ENCODE assay signal across 1 cellular context in genomic region chr1:116764466-116764896, GRCh38.
TF ChIP-seq lines count a peak whose summit lies in the region.

No MANE protein-coding gene starts in this region.

TF ChIP-seq in GM12878, 131 proteins besides CTCF, POLR2A, EP300 and RAD21 (continued from another document and continues in another):
- TF ChIP-seq, protein P1, sequence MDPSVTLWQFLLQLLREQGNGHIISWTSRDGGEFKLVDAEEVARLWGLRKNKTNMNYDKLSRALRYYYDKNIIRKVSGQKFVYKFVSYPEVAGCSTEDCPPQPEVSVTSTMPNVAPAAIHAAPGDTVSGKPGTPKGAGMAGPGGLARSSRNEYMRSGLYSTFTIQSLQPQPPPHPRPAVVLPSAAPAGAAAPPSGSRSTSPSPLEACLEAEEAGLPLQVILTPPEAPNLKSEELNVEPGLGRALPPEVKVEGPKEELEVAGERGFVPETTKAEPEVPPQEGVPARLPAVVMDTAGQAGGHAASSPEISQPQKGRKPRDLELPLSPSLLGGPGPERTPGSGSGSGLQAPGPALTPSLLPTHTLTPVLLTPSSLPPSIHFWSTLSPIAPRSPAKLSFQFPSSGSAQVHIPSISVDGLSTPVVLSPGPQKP (IDR thresholded peaks at IDR 0.05; ENCODE audit: low read depth, low read length), result no peak
- TF ChIP-seq HDAC6 (IDR thresholded peaks at IDR 0.05; ENCODE audit: unreplicated experiment), result no peak
- no peak for TF ChIP-seq JUND (IDR thresholded peaks at IDR 0.05; ENCODE audit: low read depth, low read length)
- TF ChIP-seq TARDBP (IDR thresholded peaks at IDR 0.05; ENCODE audit: borderline replicate concordance), result no peak
- TF ChIP-seq RBBP5 (conservative IDR thresholded peaks at IDR 0.05), result no peak
- TF ChIP-seq SMAD5 (IDR thresholded peaks at IDR 0.05; ENCODE audit: low read depth), result no peak
- no peak for TF ChIP-seq MEF2A (IDR thresholded peaks at IDR 0.05; ENCODE audit: insufficient read depth, low read depth, low read length)
- peak; percentile 52 for TF ChIP-seq NR2F1 (conservative IDR thresholded peaks at IDR 0.05)
- TF ChIP-seq GATAD2B (conservative IDR thresholded peaks at IDR 0.05; ENCODE audit: low read depth), result peak; percentile 17; the same call in 1 of the 2 replicates
- no peak for TF ChIP-seq ATF2 (IDR thresholded peaks at IDR 0.05; ENCODE audit: low read length)
- no peak for TF ChIP-seq FOXM1 (IDR thresholded peaks at IDR 0.05; ENCODE audit: low read depth, low read length)
- peak; percentile 75 for TF ChIP-seq RUNX3 (IDR thresholded peaks at IDR 0.05; ENCODE audit: low read length)
- TF ChIP-seq, protein P2, sequence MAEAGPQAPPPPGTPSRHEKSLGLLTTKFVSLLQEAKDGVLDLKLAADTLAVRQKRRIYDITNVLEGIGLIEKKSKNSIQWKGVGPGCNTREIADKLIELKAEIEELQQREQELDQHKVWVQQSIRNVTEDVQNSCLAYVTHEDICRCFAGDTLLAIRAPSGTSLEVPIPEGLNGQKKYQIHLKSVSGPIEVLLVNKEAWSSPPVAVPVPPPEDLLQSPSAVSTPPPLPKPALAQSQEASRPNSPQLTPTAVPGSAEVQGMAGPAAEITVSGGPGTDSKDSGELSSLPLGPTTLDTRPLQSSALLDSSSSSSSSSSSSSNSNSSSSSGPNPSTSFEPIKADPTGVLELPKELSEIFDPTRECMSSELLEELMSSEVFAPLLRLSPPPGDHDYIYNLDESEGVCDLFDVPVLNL (IDR thresholded peaks at IDR 0.05; ENCODE audit: low read depth, low read length), result no peak
- TF ChIP-seq EED (IDR thresholded peaks at IDR 0.05; ENCODE audit: low read depth), result 0 out of 2 replicates have a peak, but pooled peaks have one; percentile 38
- TF ChIP-seq SP1 (IDR thresholded peaks at IDR 0.05; ENCODE audit: low read depth, low read length), result no peak
- 0 out of 2 replicates have a peak, but pooled peaks have one; percentile 22 for TF ChIP-seq BMI1 (IDR thresholded peaks at IDR 0.05; ENCODE audit: borderline replicate concordance)
- no peak for TF ChIP-seq NR2C1 (IDR thresholded peaks at IDR 0.05)
- no peak for TF ChIP-seq TAF1 (IDR thresholded peaks at IDR 0.05; ENCODE audit: borderline replicate concordance, low read depth, low read length)
- no peak for TF ChIP-seq FOS (IDR thresholded peaks at IDR 0.05; ENCODE audit: borderline replicate concordance, extremely low read depth, insufficient read length)
- no peak for TF ChIP-seq MXI1 (IDR thresholded peaks at IDR 0.05; ENCODE audit: low read depth, low read length)
- TF ChIP-seq SRF (IDR thresholded peaks at IDR 0.05; ENCODE audit: low read depth in 2 of 2, low read length in 2 of 2), result no peak
- TF ChIP-seq CUX1 (IDR thresholded peaks at IDR 0.05; ENCODE audit: insufficient replicate concordance, low read depth, low read length), result no peak
- peak; percentile 56; the same call in 1 of the 2 replicates for TF ChIP-seq ATF7 (IDR thresholded peaks at IDR 0.05; ENCODE audit: low read depth)
- no peak for TF ChIP-seq ZNF207 (IDR thresholded peaks at IDR 0.05; ENCODE audit: borderline replicate concordance)
- no peak for TF ChIP-seq SMARCA5 (IDR thresholded peaks at IDR 0.05)
- TF ChIP-seq POLR2AphosphoS5 (IDR thresholded peaks at IDR 0.05; ENCODE audit: low read length), result no peak
- 0 out of 2 replicates have a peak, but pooled peaks have one; percentile 48 for TF ChIP-seq MLLT1 (IDR thresholded peaks at IDR 0.05)
- no peak for TF ChIP-seq GABPA (IDR thresholded peaks at IDR 0.05; ENCODE audit: low read depth)
- TF ChIP-seq CBX3 (IDR thresholded peaks at IDR 0.05; ENCODE audit: borderline replicate concordance, low read depth), result no peak
- no peak for TF ChIP-seq PAX5 (IDR thresholded peaks at IDR 0.05; ENCODE audit: borderline replicate concordance, low read depth, low read length)
- no peak for TF ChIP-seq EGR1 (IDR thresholded peaks at IDR 0.05; ENCODE audit: borderline replicate concordance in 1 of 2, low read depth in 2 of 2, low read length in 2 of 2)
- no peak for TF ChIP-seq CHD1 (IDR thresholded peaks at IDR 0.05; ENCODE audit: low read depth, low read length)
- no peak for TF ChIP-seq SPI1 (IDR thresholded peaks at IDR 0.05; ENCODE audit: borderline replicate concordance, insufficient read depth, low read depth, low read length)
- no peak for TF ChIP-seq YY1 (IDR thresholded peaks at IDR 0.05; ENCODE audit: low read depth, low read length)
- TF ChIP-seq SKIL (IDR thresholded peaks at IDR 0.05; ENCODE audit: low read depth, poor library complexity, severe bottlenecking), result peak; percentile 66
- TF ChIP-seq TBL1XR1 (IDR thresholded peaks at IDR 0.05; ENCODE audit: low read depth, low read length), result no peak
- TF ChIP-seq CBX5 (IDR thresholded peaks at IDR 0.05; ENCODE audit: low read depth), result no peak
- TF ChIP-seq, protein P3, sequence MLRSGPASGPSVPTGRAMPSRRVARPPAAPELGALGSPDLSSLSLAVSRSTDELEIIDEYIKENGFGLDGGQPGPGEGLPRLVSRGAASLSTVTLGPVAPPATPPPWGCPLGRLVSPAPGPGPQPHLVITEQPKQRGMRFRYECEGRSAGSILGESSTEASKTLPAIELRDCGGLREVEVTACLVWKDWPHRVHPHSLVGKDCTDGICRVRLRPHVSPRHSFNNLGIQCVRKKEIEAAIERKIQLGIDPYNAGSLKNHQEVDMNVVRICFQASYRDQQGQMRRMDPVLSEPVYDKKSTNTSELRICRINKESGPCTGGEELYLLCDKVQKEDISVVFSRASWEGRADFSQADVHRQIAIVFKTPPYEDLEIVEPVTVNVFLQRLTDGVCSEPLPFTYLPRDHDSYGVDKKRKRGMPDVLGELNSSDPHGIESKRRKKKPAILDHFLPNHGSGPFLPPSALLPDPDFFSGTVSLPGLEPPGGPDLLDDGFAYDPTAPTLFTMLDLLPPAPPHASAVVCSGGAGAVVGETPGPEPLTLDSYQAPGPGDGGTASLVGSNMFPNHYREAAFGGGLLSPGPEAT (IDR thresholded peaks at IDR 0.05; ENCODE audit: low read depth), result peak; percentile 86
- TF ChIP-seq SIN3A (IDR thresholded peaks at IDR 0.05; ENCODE audit: low read depth, low read length), result no peak
- TF ChIP-seq MEF2B (IDR thresholded peaks at IDR 0.05; ENCODE audit: partially characterized antibody, poor library complexity, severe bottlenecking), result peak; percentile 15
- peak; percentile 69 for TF ChIP-seq MTA2 (IDR thresholded peaks at IDR 0.05; ENCODE audit: low read depth)
- TF ChIP-seq, protein P4, sequence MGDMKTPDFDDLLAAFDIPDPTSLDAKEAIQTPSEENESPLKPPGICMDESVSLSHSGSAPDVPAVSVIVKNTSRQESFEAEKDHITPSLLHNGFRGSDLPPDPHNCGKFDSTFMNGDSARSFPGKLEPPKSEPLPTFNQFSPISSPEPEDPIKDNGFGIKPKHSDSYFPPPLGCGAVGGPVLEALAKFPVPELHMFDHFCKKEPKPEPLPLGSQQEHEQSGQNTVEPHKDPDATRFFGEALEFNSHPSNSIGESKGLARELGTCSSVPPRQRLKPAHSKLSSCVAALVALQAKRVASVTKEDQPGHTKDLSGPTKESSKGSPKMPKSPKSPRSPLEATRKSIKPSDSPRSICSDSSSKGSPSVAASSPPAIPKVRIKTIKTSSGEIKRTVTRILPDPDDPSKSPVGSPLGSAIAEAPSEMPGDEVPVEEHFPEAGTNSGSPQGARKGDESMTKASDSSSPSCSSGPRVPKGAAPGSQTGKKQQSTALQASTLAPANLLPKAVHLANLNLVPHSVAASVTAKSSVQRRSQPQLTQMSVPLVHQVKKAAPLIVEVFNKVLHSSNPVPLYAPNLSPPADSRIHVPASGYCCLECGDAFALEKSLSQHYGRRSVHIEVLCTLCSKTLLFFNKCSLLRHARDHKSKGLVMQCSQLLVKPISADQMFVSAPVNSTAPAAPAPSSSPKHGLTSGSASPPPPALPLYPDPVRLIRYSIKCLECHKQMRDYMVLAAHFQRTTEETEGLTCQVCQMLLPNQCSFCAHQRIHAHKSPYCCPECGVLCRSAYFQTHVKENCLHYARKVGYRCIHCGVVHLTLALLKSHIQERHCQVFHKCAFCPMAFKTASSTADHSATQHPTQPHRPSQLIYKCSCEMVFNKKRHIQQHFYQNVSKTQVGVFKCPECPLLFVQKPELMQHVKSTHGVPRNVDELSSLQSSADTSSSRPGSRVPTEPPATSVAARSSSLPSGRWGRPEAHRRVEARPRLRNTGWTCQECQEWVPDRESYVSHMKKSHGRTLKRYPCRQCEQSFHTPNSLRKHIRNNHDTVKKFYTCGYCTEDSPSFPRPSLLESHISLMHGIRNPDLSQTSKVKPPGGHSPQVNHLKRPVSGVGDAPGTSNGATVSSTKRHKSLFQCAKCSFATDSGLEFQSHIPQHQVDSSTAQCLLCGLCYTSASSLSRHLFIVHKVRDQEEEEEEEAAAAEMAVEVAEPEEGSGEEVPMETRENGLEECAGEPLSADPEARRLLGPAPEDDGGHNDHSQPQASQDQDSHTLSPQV (IDR thresholded peaks at IDR 0.05), result no peak
- peak; percentile 93 to 95 for TF ChIP-seq IKZF2 (IDR thresholded peaks at IDR 0.05)
- TF ChIP-seq KDM1A (IDR thresholded peaks at IDR 0.05; ENCODE audit: borderline replicate concordance), result no peak
- no peak for TF ChIP-seq ASH2L (IDR thresholded peaks at IDR 0.05; ENCODE audit: borderline replicate concordance, low read depth)
- TF ChIP-seq BCL11A (IDR thresholded peaks at IDR 0.05; ENCODE audit: low read depth, low read length), result no peak
- TF ChIP-seq IKZF1 (conservative IDR thresholded peaks at IDR 0.05), result peak; percentile 93
